ENCODE assay signal across 8 cellular contexts in the genomic region with DNA sequence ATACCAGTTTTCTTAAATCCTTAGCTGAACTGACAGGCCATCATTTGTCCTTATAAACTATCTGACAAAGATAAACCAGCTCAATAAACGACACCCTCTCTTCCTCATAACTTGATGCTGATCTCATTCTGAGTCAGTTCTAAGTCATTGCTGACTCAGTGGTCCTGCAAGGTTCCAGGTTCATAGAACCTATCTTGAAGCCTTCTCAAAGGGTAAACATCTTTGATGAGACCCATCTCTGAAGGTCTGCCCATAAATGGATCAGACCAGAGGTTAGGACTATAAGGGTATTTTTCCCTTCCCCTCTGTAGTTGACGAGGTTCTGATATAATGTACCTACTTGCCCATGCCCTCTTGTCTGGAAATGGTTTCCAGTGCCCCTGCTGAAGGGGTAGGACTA. TPM values are rescaled to one million over a fixed set of nuclear protein-coding genes. Genes with fewer than 3 reads are reported as not detected.
DNase-seq lines count a peak whose midpoint lies in the region; ATAC-seq, FAIRE-seq and TF ChIP-seq lines count a peak whose summit lies in the region.

No MANE protein-coding gene starts in this region.

- ATAC-seq in A549 = peak; percentile 78 to 89
- ATAC-seq in GM21619 (IDR thresholded peaks at IDR 0.05; ENCODE audit: unreplicated experiment) = peak; percentile 27
- no peak for ATAC-seq in HG03571 (IDR thresholded peaks at IDR 0.05; ENCODE audit: unreplicated experiment)

- H3K4me3 ChIP-seq in A549 = no peak overlapping the region
- H3K4me3 ChIP-seq in fibroblast of the aortic adventitia (ENCODE audit: low read depth, low read length) = no peak overlapping the region
- H3K4me3 ChIP-seq in ascending aorta = no peak overlapping the region

- FAIRE-seq in A549 (lab: Jason Lieb, UNC) = peak; percentile 88

- TF ChIP-seq POLR2A in A549 (IDR thresholded peaks at IDR 0.05; ENCODE audit: low read length) = no peak

- no peaks in the 10 kb centered on the region for H3K27me3 ChIP-seq in ascending aorta

- in situ Hi-C loops in G401 (cut with HindIII; ENCODE audit: low sequenced_read_pairs) = no loop called here

- DNase-seq in A549 (ENCODE audit: low read depth in 1 of 2, low spot score in 1 of 2) = peak; percentile 57 to 77
- peak; percentile 91 for DNase-seq in T1000 (lab: John Stamatoyannopoulos, UW)
- DNase-seq in fibroblast of the aortic adventitia (ENCODE audit: low read depth) = peak; percentile 49
- no peak for DNase-seq in G401 (ENCODE audit: low spot score)
- no peak for DNase-seq in ureter (ENCODE audit: low spot score)
- DNase-seq in ascending aorta (ENCODE audit: low spot score in 2 of 2) = no peak

- CTCF ChIA-PET in A549 (lab: Yijun Ruan, JAX) = interaction anchor here (0.6 to 2.1 kb wide), 2 partner anchors 43 to 290 kb away, joined by 3 to 8 read pairs; no protein-coding TSS in a partner anchor

- POLR2A ChIA-PET in A549 (lab: Yijun Ruan, JAX) = interaction anchor here (0.8 to 0.9 kb wide), 2 partner anchors 12 to 28 kb away, joined by 3 read pairs; a partner anchor contains a TSS

- H3K9me3 ChIP-seq in A549 (no peaks in the 10 kb centered on the region), ascending aorta (no peaks in the 10 kb centered on the region)

- TF ChIP-seq CTCF in A549 (IDR thresholded peaks at IDR 0.05) (no peak), fibroblast of the aortic adventitia (IDR thresholded peaks at IDR 0.05; ENCODE audit: insufficient read depth, low read length) (no peak), ascending aorta (IDR thresholded peaks at IDR 0.05) (no peak)

- peak overlapping the region; percentile 51 to 78; a peak in 4 of 6 replicates for H3K27ac ChIP-seq in A549
- no peak overlapping the region for H3K27ac ChIP-seq in ascending aorta

- peak overlapping the region; percentile 53 for H3K4me2 ChIP-seq in A549

- TF ChIP-seq EP300 in A549 (IDR thresholded peaks at IDR 0.05) = no peak

- WGBS in A549 (ENCODE audit: missing lambda C conversion rate) = 0% methylated on average over 2 of the region's 2 CpGs

- H3K4me1 ChIP-seq in A549 (peaks cover 28% of the 10 kb centered on the region), ascending aorta (peaks cover 0 to 4% of the 10 kb centered on the region in 2 donors)

- peaks cover 4 to 21% of the 10 kb centered on the region in 2 donors for H3K36me3 ChIP-seq in ascending aorta

- intact Hi-C loops in ascending aorta (cut with DNase I) = no loop called here

- 0 out of 5 replicates have a peak, but pooled peaks of 1 of the 2 experiments have one; percentile 2 for TF ChIP-seq RAD21 in A549 (conservative IDR thresholded peaks at IDR 0.05 in 1 of 2, IDR thresholded peaks at IDR 0.05 in 1 of 2)

TF ChIP-seq in A549, 52 proteins besides CTCF, POLR2A, EP300 and RAD21:
- TF ChIP-seq MAFK (IDR thresholded peaks at IDR 0.05; ENCODE audit: partially characterized antibody) = peak; percentile 90
- TF ChIP-seq FOSB (CRISPR knock-in tag; IDR thresholded peaks at IDR 0.05) = peak; percentile 63; the same call in 1 of the 2 replicates
- no peak for TF ChIP-seq NR3C1 (IDR thresholded peaks at IDR 0.05)
- TF ChIP-seq, protein P1, sequence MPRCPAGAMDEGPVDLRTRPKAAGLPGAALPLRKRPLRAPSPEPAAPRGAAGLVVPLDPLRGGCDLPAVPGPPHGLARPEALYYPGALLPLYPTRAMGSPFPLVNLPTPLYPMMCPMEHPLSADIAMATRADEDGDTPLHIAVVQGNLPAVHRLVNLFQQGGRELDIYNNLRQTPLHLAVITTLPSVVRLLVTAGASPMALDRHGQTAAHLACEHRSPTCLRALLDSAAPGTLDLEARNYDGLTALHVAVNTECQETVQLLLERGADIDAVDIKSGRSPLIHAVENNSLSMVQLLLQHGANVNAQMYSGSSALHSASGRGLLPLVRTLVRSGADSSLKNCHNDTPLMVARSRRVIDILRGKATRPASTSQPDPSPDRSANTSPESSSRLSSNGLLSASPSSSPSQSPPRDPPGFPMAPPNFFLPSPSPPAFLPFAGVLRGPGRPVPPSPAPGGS (IDR thresholded peaks at IDR 0.05) = no peak
- no peak for TF ChIP-seq SMC3 (IDR thresholded peaks at IDR 0.05)
- TF ChIP-seq MAZ (IDR thresholded peaks at IDR 0.05; ENCODE audit: borderline replicate concordance, low read depth, low read length) = no peak
- TF ChIP-seq, protein P2, sequence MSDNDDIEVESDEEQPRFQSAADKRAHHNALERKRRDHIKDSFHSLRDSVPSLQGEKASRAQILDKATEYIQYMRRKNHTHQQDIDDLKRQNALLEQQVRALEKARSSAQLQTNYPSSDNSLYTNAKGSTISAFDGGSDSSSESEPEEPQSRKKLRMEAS (IDR thresholded peaks at IDR 0.05) = peak; percentile 38; the same call in 1 of the 2 replicates
- TF ChIP-seq CEBPB (IDR thresholded peaks at IDR 0.05) = peak in 1 of 2 experiments; percentile 36; a peak in 1 of 4 replicates
- TF ChIP-seq BHLHE40 (IDR thresholded peaks at IDR 0.05; ENCODE audit: low read depth, low read length) = no peak
- 0 out of 2 replicates have a peak, but pooled peaks have one; percentile 12 for TF ChIP-seq HOXB5 (CRISPR knock-in tag; IDR thresholded peaks at IDR 0.05)
- TF ChIP-seq ZNF302 (CRISPR knock-in tag; IDR thresholded peaks at IDR 0.05) = peak; percentile 53; the same call in 1 of the 2 replicates
- TF ChIP-seq JUNB (IDR thresholded peaks at IDR 0.05) = peak; percentile 90
- TF ChIP-seq FOSL2 (IDR thresholded peaks at IDR 0.05) = peak; percentile 91
- peak; percentile 94 for TF ChIP-seq FOSL2 (CRISPR knock-in tag; IDR thresholded peaks at IDR 0.05)
- no peak for TF ChIP-seq HOXB13 (CRISPR knock-in tag; IDR thresholded peaks at IDR 0.05; ENCODE audit: low read depth)
- TF ChIP-seq GATA3 (IDR thresholded peaks at IDR 0.05; ENCODE audit: borderline replicate concordance) = peak; percentile 64; the same call in 1 of the 2 replicates

RNA-seq across cellular contexts. Expression of a gene that starts 11.9 kb away (rescaled TPM):
- polyA plus RNA-seq in A549 (2011; rRNA removed) (41.4 and 49.3 TPM in 2 replicates), A549 (2017; fragmentation: RNase III; extraction: RNeasy Plus Mini Kit Qiagen cat#74134 plus additional on column Dnase treatment) (21.3 to 21.9 TPM (median 21.5 TPM) in 3 replicates)
- polyA plus RNA-seq in A549 (2012; cell fraction: cytosol; rRNA removed) = 6.6 and 7.4 TPM in 2 replicates
- 9.7 and 16.5 TPM in 2 replicates for polyA plus RNA-seq in A549 (2012; cell fraction: nucleus; rRNA removed)
- 30.5 and 33.6 TPM in 2 replicates for polyA minus RNA-seq in A549 (2011; rRNA and poly(A)+ RNA removed)
- total RNA-seq in fibroblast of the aortic adventitia (ENCODE audit: low replicate concordance) (25.5 and 28.0 TPM in 2 replicates), ureter (60.0 TPM), ascending aorta (1.9 TPM)
- total RNA-seq in G401 (2014; rRNA removed; shearing (Covaris generic)) = 6.9 and 7.7 TPM in 2 replicates

RNA-seq across cellular contexts. Expression of a gene that starts 28.7 kb away (rescaled TPM):
- polyA plus RNA-seq in A549 (2011; rRNA removed) (23.3 and 33.1 TPM in 2 replicates), A549 (2017; fragmentation: RNase III; extraction: RNeasy Plus Mini Kit Qiagen cat#74134 plus additional on column Dnase treatment) (30.2 to 44.1 TPM (median 41.1 TPM) in 3 replicates)
- polyA plus RNA-seq in A549 (2012; cell fraction: cytosol; rRNA removed) = 12.0 and 14.4 TPM in 2 replicates
- polyA plus RNA-seq in A549 (2012; cell fraction: nucleus; rRNA removed) = 12.7 and 19.3 TPM in 2 replicates
- polyA minus RNA-seq in A549 (2011; rRNA and poly(A)+ RNA removed) = 20.1 and 21.2 TPM in 2 replicates
- total RNA-seq in fibroblast of the aortic adventitia (ENCODE audit: low replicate concordance) (36.5 and 158 TPM in 2 replicates), ureter (37.0 TPM), ascending aorta (9.3 TPM)
- 31.8 and 47.3 TPM in 2 replicates for total RNA-seq in G401 (2014; rRNA removed; shearing (Covaris generic))

Comparison
In these comparisons a context has a peak if more than half of its experiments do, and no peak if none do; other contexts are left out.
1. DNase-seq: peak in A549 (2 of 2), T1000 (single experiment) and fibroblast of the aortic adventitia (single experiment); none in G401 (single experiment), ureter (single experiment) and ascending aorta (0 of 2).
2. H3K27ac ChIP-seq: peak in A549 (2 of 2); none in ascending aorta (0 of 2).